Comparison of ENCODE assay signal across 1 cellular context in genomic region chr5:159449925-159450324, GRCh38.
TF ChIP-seq lines count a peak whose summit lies in the region.

No MANE protein-coding gene starts in this region.

TF ChIP-seq in HEK293, 187 proteins besides CTCF, POLR2A, EP300 and RAD21 (continued from another document):
- TF ChIP-seq PRDM10 (tag by site-specific recombination; IDR thresholded peaks at IDR 0.05) = peak; percentile 40
- no peak for TF ChIP-seq KLF8 (tag by site-specific recombination; IDR thresholded peaks at IDR 0.05)
- TF ChIP-seq SALL2 (tag by site-specific recombination; IDR thresholded peaks at IDR 0.05; ENCODE audit: borderline replicate concordance) = no peak
- no peak for TF ChIP-seq ZFP41 (tag by site-specific recombination; IDR thresholded peaks at IDR 0.05; ENCODE audit: borderline replicate concordance)
- TF ChIP-seq ZNF350 (tag by site-specific recombination; IDR thresholded peaks at IDR 0.05) = no peak
- no peak for TF ChIP-seq ZNF555 (tag by site-specific recombination; conservative IDR thresholded peaks at IDR 0.05)
- TF ChIP-seq ZNF202 (tag by site-specific recombination; IDR thresholded peaks at IDR 0.05; ENCODE audit: borderline replicate concordance) = no peak
- no peak for TF ChIP-seq ZNF169 (tag by site-specific recombination; IDR thresholded peaks at IDR 0.05)
- no peak for TF ChIP-seq KLF10 (tag by site-specific recombination; IDR thresholded peaks at IDR 0.05)
- TF ChIP-seq ZNF596 (tag by site-specific recombination; IDR thresholded peaks at IDR 0.05) = no peak
- no peak for TF ChIP-seq SCRT2 (tag by site-specific recombination; IDR thresholded peaks at IDR 0.05)
- no peak for TF ChIP-seq ZNF140 (tag by site-specific recombination; IDR thresholded peaks at IDR 0.05)
- TF ChIP-seq ZNF133 (tag by site-specific recombination; IDR thresholded peaks at IDR 0.05) = no peak
- no peak for TF ChIP-seq ZNF362 (tag by site-specific recombination; IDR thresholded peaks at IDR 0.05)
- TF ChIP-seq ZNF311 (tag by site-specific recombination; IDR thresholded peaks at IDR 0.05; ENCODE audit: borderline replicate concordance) = no peak
- no peak for TF ChIP-seq ZIC2 (tag by site-specific recombination; IDR thresholded peaks at IDR 0.05)
- no peak for TF ChIP-seq ZSCAN16 (tag by site-specific recombination; IDR thresholded peaks at IDR 0.05)
- peak; percentile 25; the same call in 1 of the 2 replicates for TF ChIP-seq GLIS1 (tag by site-specific recombination; IDR thresholded peaks at IDR 0.05)
- no peak for TF ChIP-seq HIC1 (tag by site-specific recombination; IDR thresholded peaks at IDR 0.05)
- TF ChIP-seq ZNF292 (tag by site-specific recombination; IDR thresholded peaks at IDR 0.05; ENCODE audit: borderline replicate concordance, low read depth) = no peak
- TF ChIP-seq ZSCAN4 (tag by site-specific recombination; IDR thresholded peaks at IDR 0.05) = no peak
